Comparison of ENCODE assay signal across 8 cellular contexts in the genomic region with DNA sequence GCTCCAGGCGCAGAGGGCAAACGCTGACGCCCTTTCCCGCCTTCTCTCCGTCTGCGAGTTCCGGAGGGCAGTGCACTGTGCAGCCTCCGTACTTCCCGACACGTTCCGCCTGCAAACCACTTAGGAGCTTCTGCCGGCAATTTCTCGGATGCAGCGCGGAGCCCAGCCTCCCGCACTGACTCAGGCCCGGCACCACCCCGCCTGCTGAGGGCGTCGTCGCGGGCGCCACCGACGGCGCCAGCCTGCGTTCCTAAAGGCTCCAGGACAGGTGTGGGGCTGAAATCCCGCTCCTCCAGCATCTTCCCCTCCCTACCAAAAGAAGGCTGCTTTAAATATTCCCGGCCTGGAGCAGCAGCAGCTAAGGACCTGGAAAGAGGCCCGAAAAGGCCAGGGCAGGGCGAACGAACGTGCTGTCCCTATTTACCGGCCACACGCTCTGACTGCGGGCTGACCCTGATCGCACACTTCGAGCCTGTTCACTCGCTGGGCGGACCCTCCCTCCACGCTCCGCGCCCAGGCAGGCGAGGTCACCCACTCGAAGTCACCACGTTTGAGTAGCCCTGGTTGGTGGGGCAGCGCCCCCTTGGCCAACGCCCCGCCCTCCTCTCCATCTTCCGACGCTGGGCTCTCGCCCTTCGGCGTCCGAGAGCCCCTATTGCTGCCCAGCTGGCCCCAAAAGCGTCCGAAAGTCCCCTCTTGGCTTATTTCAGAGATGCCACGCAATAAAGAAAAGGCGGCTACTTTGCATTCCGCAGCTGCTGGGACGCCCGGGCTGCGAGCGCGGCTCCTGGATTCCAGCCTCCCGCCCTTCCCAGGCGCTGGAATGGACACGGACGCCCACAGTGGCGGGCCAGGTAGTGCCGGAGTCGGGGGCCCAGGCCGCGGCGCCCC. TPM values are rescaled to one million over a fixed set of nuclear protein-coding genes. Genes with fewer than 3 reads are reported as not detected.
DNase-seq lines count a peak whose midpoint lies in the region; TF ChIP-seq lines count a peak whose summit lies in the region.

No MANE protein-coding gene starts in this region.

- H3K36me3 Mint-ChIP-seq in HFFc6 (ENCODE audit: low read depth) = no peaks in the 10 kb centered on the region
- H3K36me3 Mint-ChIP-seq in osteocyte (ENCODE audit: unreplicated experiment) = peaks cover 7% of the 10 kb centered on the region

- no peak overlapping the region for H3K27ac Mint-ChIP-seq in HFFc6
- peak overlapping the region; percentile 77 for H3K27ac Mint-ChIP-seq in osteocyte (ENCODE audit: unreplicated experiment)

- H3K27me3 Mint-ChIP-seq in HFFc6 (ENCODE audit: insufficient read depth) = peaks cover 38% of the 10 kb centered on the region
- peaks cover 73% of the 10 kb centered on the region for H3K27me3 Mint-ChIP-seq in osteocyte (ENCODE audit: unreplicated experiment)

- peaks cover 13% of the 10 kb centered on the region for H3K4me1 Mint-ChIP-seq in HFFc6 (ENCODE audit: low read depth)
- H3K4me1 Mint-ChIP-seq in osteocyte (ENCODE audit: unreplicated experiment) = peaks cover 13% of the 10 kb centered on the region

- peak overlapping the region; percentile 87 for H3K4me3 Mint-ChIP-seq in HFFc6
- peak overlapping the region; percentile 88 for H3K4me3 Mint-ChIP-seq in osteocyte (ENCODE audit: unreplicated experiment)

- DNase-seq in NCI-H1417 (lab: John Stamatoyannopoulos, UW) (peak in 2 of 3 experiments; percentile 53 to 66), NCI-H1417 treated with DMSO at 0.1 percent for 48 hours (lab: John Stamatoyannopoulos, UW) (no peak), HFFc6 (no peak), SK-N-DZ (ENCODE audit: low spot score) (peak; percentile 32), foreskin melanocyte (peak; percentile 2), osteocyte (ENCODE audit: extremely low spot score, unreplicated experiment) (no peak), SIG-M5 treated with dmso at 0.1 percent for 504 hours (lab: John Stamatoyannopoulos, UW; ENCODE audit: unreplicated experiment) (no peak), NCI-H1105 treated with DMSO at 0.1 percent for 48 hours (lab: John Stamatoyannopoulos, UW) (no peak)

- H3K9me3 Mint-ChIP-seq in HFFc6 (no peaks in the 10 kb centered on the region), osteocyte (ENCODE audit: unreplicated experiment) (no peaks in the 10 kb centered on the region)

- TF ChIP-seq CTCF in HFFc6 (IDR thresholded peaks at IDR 0.05) = no peak
- no peak for TF ChIP-seq CTCF in osteocyte (IDR thresholded peaks at IDR 0.05)

RNA-seq across cellular contexts. Expression of a gene that starts 9.6 kb away (rescaled TPM):
- total RNA-seq in HFFc6 (2021; fragmentation: NEBNext Ultra II Directional; extraction: Animal tissue kit (Norgen Biotek cat#: 25700)) = under 1 TPM; 0.26 to 0.55 (median 0.36) TPM
- polyA plus RNA-seq in SK-N-DZ (2014; cell fraction: cytosol; rRNA removed) = 19.4 and 20.1 TPM in 2 replicates
- polyA plus RNA-seq in SK-N-DZ (2014; cell fraction: nucleus; rRNA removed) = 13.0 and 18.0 TPM in 2 replicates
- total RNA-seq in osteocyte = 11.1 and 13.3 TPM in 2 replicates

Comparison
In these comparisons a context has a peak if more than half of its experiments do, and no peak if none do; other contexts are left out.
1. DNase-seq: peak in NCI-H1417 (2 of 3), SK-N-DZ (single experiment) and foreskin melanocyte (single experiment); none in NCI-H1417 treated with DMSO at 0.1 percent for 48 hours (single experiment), HFFc6 (single experiment), osteocyte (single experiment), SIG-M5 treated with dmso at 0.1 percent for 504 hours (single experiment) and NCI-H1105 treated with DMSO at 0.1 percent for 48 hours (single experiment).